Comparison of ENCODE assay signal across 12 cellular contexts in genomic region chr2:23757686-23758433, GRCh38.
DNase-seq lines count a peak whose midpoint lies in the region; TF ChIP-seq lines count a peak whose summit lies in the region.
"Had no signal": no experiment of that assay in that cellular context is flagged by ENCODE, and none has a peak within 500 bp of the region (broad histone marks: within the 10 kb centered on the region; RNA-seq: fewer than 3 reads in every experiment).

No MANE protein-coding gene starts in this region.

- H3K4me3 ChIP-seq in AG10803 (ENCODE audit: low read length) (no peak overlapping the region), H7 (ENCODE audit: insufficient read depth, low read depth, low read length) (no peak overlapping the region)

- DNase-seq in AG10803 (ENCODE audit: low read depth) (peak; percentile 69), HT-29 (ENCODE audit: low spot score) (peak; percentile 51), astrocyte of the hippocampus (ENCODE audit: low read depth, low spot score) (peak; percentile 75), kidney glomerular epithelial cell (lab: John Stamatoyannopoulos, UW) (peak; percentile 64), H7 (no peak), AML-193 (lab: John Stamatoyannopoulos, UW) (no peak), NCI-H1417 treated with DMSO at 0.1 percent for 48 hours (lab: John Stamatoyannopoulos, UW) (no peak)
- DNase-seq in effector CD8-positive, alpha-beta T cell (lab: John Stamatoyannopoulos, UW): no peak
- DNase-seq: activated CD4-positive, CD25-positive, alpha-beta regulatory T cell treated with anti-CD3 and anti-CD28 coated beads, Interleukin-2, amount 50 U/mL, for 72 hours; DMS153; immature natural killer cell; NCI-H446 treated with DMSO at 0.1 percent for 48 hours had no signal

- H3K27me3 ChIP-seq in H7 (ENCODE audit: control insufficient read depth, insufficient read depth, low read length): no peaks in the 10 kb centered on the region

- TF ChIP-seq CTCF in AG10803 (conservative IDR thresholded peaks at IDR 0.05; ENCODE audit: low read length): no peak

- no peaks in the 10 kb centered on the region for H3K36me3 ChIP-seq in H7 (replicated peaks; ENCODE audit: control insufficient read depth, insufficient read depth, low read length)

Comparison
In these comparisons a context has a peak if more than half of its experiments do, and no peak if none do; other contexts are left out.
1. DNase-seq: peak in AG10803 (single experiment), HT-29 (single experiment), astrocyte of the hippocampus (single experiment) and kidney glomerular epithelial cell (single experiment); none in H7 (single experiment), AML-193 (0 of 2), effector CD8-positive, alpha-beta T cell (single experiment) and NCI-H1417 treated with DMSO at 0.1 percent for 48 hours (single experiment).